In genomic region chr2:18896106-18896505, GRCh38 we compare ENCODE assay signal across 17 cellular contexts.
"Had no signal": no experiment of that assay in that cellular context is flagged by ENCODE, and none has a peak within 500 bp of the region (broad histone marks: within the 10 kb centered on the region; RNA-seq: fewer than 3 reads in every experiment).

No MANE protein-coding gene starts in this region.

- H3K27ac ChIP-seq: ascending aorta, colonic mucosa, neural progenitor cell, parathyroid adenoma, tibial artery, vagina, VCaP had no signal

- H3K9ac ChIP-seq: neural progenitor cell, parathyroid adenoma had no signal

- H3K4me1 Mint-ChIP-seq: activated CD4-positive, alpha-beta memory T cell treated with anti-CD3 and anti-CD28 coated beads, Interleukin-2, amount 10 ng/mL, durations not matched to agents 7 days and 5 days; activated CD4-positive, alpha-beta T cell treated with anti-CD3 and anti-CD28 coated beads for 36 hours; immature natural killer cell; memory B cell; neural progenitor cell; T-cell had no signal

- H3K36me3 ChIP-seq: ascending aorta, colonic mucosa, neural progenitor cell, tibial artery, vagina had no signal

- H3K4me3 ChIP-seq: ascending aorta, colonic mucosa, neural progenitor cell, tibial artery, vagina had no signal

- H3K27ac Mint-ChIP-seq: activated CD4-positive, alpha-beta memory T cell treated with anti-CD3 and anti-CD28 coated beads, Interleukin-2, amount 10 ng/mL, durations not matched to agents 7 days and 5 days; activated CD4-positive, alpha-beta T cell treated with anti-CD3 and anti-CD28 coated beads for 36 hours; immature natural killer cell; memory B cell; neural progenitor cell; T-cell had no signal

- H2AFZ ChIP-seq: neural progenitor cell, parathyroid adenoma had no signal

- H3K27me3 ChIP-seq: ascending aorta, colonic mucosa, neural progenitor cell, tibial artery, vagina had no signal

- DNase-seq: activated CD4-positive, alpha-beta memory T cell treated with anti-CD3 and anti-CD28 coated beads, Interleukin-2, amount 10 ng/mL, durations not matched to agents 7 days and 5 days; activated CD4-positive, alpha-beta T cell treated with anti-CD3 and anti-CD28 coated beads for 36 hours; activated CD8-positive, alpha-beta memory T cell treated with anti-CD3 and anti-CD28 coated beads, Interleukin-2, amount 50 U/mL, for 4 hours; colonic mucosa; effector CD4-positive, alpha-beta T cell; glutamatergic neuron; immature natural killer cell; small intestine; T-cell; T1000; tibial artery had no signal

- H3K79me2 ChIP-seq: parathyroid adenoma had no signal

- H3K9me3 ChIP-seq: ascending aorta, colonic mucosa, tibial artery, vagina had no signal

- H3K9me3 Mint-ChIP-seq: activated CD4-positive, alpha-beta memory T cell treated with anti-CD3 and anti-CD28 coated beads, Interleukin-2, amount 10 ng/mL, durations not matched to agents 7 days and 5 days; memory B cell; neural progenitor cell; T-cell had no signal

- H3K4me2 ChIP-seq: neural progenitor cell had no signal

- ATAC-seq: activated CD4-positive, alpha-beta T cell treated with anti-CD3 and anti-CD28 coated beads for 36 hours; T-cell had no signal

- H3K36me3 Mint-ChIP-seq: neural progenitor cell had no signal

- H3K27me3 Mint-ChIP-seq: activated CD4-positive, alpha-beta memory T cell treated with anti-CD3 and anti-CD28 coated beads, Interleukin-2, amount 10 ng/mL, durations not matched to agents 7 days and 5 days; activated CD4-positive, alpha-beta T cell treated with anti-CD3 and anti-CD28 coated beads for 36 hours; T-cell had no signal

- H3K4me3 Mint-ChIP-seq: activated CD4-positive, alpha-beta memory T cell treated with anti-CD3 and anti-CD28 coated beads, Interleukin-2, amount 10 ng/mL, durations not matched to agents 7 days and 5 days; activated CD4-positive, alpha-beta T cell treated with anti-CD3 and anti-CD28 coated beads for 36 hours; immature natural killer cell; memory B cell; neural progenitor cell; T-cell had no signal

- H3K4me1 ChIP-seq: colonic mucosa, neural progenitor cell had no signal
